Comparison of ENCODE assay signal across 20 cellular contexts in genomic region chr4:43380093-43380492, GRCh38.
"Had no signal": no experiment of that assay in that cellular context is flagged by ENCODE, and none has a peak within 500 bp of the region (broad histone marks: within the 10 kb centered on the region; RNA-seq: fewer than 3 reads in every experiment).

No MANE protein-coding gene starts in this region.

- H3K27ac Mint-ChIP-seq: natural killer cell treated with Interleukin-12 subunit alpha and Interleukin-12 subunit beta and Interleukin-15 and Interleukin-18, amount 100 ng/mL, for 72 hours; progenitor cell of endocrine pancreas had no signal

- ATAC-seq: left cardiac atrium; lower lobe of right lung; natural killer cell treated with Interleukin-12 subunit alpha and Interleukin-12 subunit beta and Interleukin-15 and Interleukin-18, amount 100 ng/mL, for 72 hours; pancreas; right cardiac atrium had no signal

- H3K36me3 ChIP-seq: esophagus squamous epithelium, left ventricle myocardium inferior, lower lobe of right lung, pancreas had no signal

- DNase-seq: cortex of kidney; dorsolateral prefrontal cortex; effector CD8-positive, alpha-beta T cell; esophagus squamous epithelium; kidney; left cardiac atrium; left ventricle myocardium inferior; lower lobe of right lung; mesenchymal stem cell; midbrain; occipital lobe; pancreas; right cardiac atrium; small intestine; stimulated activated CD4-positive, alpha-beta T cell treated with anti-CD3 and anti-CD28 coated beads, Interleukin-12 subunit alpha, Interleukin-12 subunit beta, amount 100 ng/mL, for 4 hours; stimulated activated naive CD4-positive, alpha-beta T cell treated with Interleukin-2 at 50 U/mL for 16 hours; trophoblast cell had no signal

- H3K9me3 ChIP-seq: esophagus squamous epithelium, left ventricle myocardium inferior, lower lobe of right lung, pancreas had no signal

- H3K4me3 ChIP-seq: dorsolateral prefrontal cortex, esophagus squamous epithelium, left ventricle myocardium inferior, lower lobe of right lung, pancreas had no signal

- H3K4me3 Mint-ChIP-seq: natural killer cell treated with Interleukin-12 subunit alpha and Interleukin-12 subunit beta and Interleukin-15 and Interleukin-18, amount 100 ng/mL, for 72 hours had no signal

- H3K4me1 ChIP-seq: esophagus squamous epithelium, left ventricle myocardium inferior, lower lobe of right lung, pancreas had no signal

- H3K27me3 ChIP-seq: dorsolateral prefrontal cortex, esophagus squamous epithelium, pancreas had no signal

- H3K36me3 Mint-ChIP-seq: natural killer cell treated with Interleukin-12 subunit alpha and Interleukin-12 subunit beta and Interleukin-15 and Interleukin-18, amount 100 ng/mL, for 72 hours had no signal

- H3K27ac ChIP-seq: epithelial cell of prostate, esophagus squamous epithelium, left ventricle myocardium inferior, lower lobe of right lung, pancreas had no signal

- H3K27me3 Mint-ChIP-seq: natural killer cell treated with Interleukin-12 subunit alpha and Interleukin-12 subunit beta and Interleukin-15 and Interleukin-18, amount 100 ng/mL, for 72 hours; progenitor cell of endocrine pancreas had no signal
